In genomic region chr2:10271509-10271908, GRCh38 we compare ENCODE assay signal across 1 cellular context.
TF ChIP-seq lines count a peak whose summit lies in the region.

No MANE protein-coding gene starts in this region.

TF ChIP-seq in endothelial cell of umbilical vein, 7 proteins besides CTCF, POLR2A, EP300 and RAD21:
- no peak for TF ChIP-seq EZH2 (IDR thresholded peaks at IDR 0.05; ENCODE audit: borderline replicate concordance, low read depth, low read length, severe bottlenecking)
- TF ChIP-seq MAX (IDR thresholded peaks at IDR 0.05; ENCODE audit: insufficient read depth, insufficient read length): peak; percentile 73
- no peak for TF ChIP-seq FOS (IDR thresholded peaks at IDR 0.05; ENCODE audit: borderline replicate concordance, insufficient read depth, low read length)
